ENCODE assay signal across 1 cellular context in genomic region chr5:160250226-160250625, GRCh38.
TF ChIP-seq lines count a peak whose summit lies in the region.

No MANE protein-coding gene starts in this region.

TF ChIP-seq in GM23338, 12 proteins besides CTCF, POLR2A, EP300 and RAD21 (continued from another document):
- TF ChIP-seq, protein P1, sequence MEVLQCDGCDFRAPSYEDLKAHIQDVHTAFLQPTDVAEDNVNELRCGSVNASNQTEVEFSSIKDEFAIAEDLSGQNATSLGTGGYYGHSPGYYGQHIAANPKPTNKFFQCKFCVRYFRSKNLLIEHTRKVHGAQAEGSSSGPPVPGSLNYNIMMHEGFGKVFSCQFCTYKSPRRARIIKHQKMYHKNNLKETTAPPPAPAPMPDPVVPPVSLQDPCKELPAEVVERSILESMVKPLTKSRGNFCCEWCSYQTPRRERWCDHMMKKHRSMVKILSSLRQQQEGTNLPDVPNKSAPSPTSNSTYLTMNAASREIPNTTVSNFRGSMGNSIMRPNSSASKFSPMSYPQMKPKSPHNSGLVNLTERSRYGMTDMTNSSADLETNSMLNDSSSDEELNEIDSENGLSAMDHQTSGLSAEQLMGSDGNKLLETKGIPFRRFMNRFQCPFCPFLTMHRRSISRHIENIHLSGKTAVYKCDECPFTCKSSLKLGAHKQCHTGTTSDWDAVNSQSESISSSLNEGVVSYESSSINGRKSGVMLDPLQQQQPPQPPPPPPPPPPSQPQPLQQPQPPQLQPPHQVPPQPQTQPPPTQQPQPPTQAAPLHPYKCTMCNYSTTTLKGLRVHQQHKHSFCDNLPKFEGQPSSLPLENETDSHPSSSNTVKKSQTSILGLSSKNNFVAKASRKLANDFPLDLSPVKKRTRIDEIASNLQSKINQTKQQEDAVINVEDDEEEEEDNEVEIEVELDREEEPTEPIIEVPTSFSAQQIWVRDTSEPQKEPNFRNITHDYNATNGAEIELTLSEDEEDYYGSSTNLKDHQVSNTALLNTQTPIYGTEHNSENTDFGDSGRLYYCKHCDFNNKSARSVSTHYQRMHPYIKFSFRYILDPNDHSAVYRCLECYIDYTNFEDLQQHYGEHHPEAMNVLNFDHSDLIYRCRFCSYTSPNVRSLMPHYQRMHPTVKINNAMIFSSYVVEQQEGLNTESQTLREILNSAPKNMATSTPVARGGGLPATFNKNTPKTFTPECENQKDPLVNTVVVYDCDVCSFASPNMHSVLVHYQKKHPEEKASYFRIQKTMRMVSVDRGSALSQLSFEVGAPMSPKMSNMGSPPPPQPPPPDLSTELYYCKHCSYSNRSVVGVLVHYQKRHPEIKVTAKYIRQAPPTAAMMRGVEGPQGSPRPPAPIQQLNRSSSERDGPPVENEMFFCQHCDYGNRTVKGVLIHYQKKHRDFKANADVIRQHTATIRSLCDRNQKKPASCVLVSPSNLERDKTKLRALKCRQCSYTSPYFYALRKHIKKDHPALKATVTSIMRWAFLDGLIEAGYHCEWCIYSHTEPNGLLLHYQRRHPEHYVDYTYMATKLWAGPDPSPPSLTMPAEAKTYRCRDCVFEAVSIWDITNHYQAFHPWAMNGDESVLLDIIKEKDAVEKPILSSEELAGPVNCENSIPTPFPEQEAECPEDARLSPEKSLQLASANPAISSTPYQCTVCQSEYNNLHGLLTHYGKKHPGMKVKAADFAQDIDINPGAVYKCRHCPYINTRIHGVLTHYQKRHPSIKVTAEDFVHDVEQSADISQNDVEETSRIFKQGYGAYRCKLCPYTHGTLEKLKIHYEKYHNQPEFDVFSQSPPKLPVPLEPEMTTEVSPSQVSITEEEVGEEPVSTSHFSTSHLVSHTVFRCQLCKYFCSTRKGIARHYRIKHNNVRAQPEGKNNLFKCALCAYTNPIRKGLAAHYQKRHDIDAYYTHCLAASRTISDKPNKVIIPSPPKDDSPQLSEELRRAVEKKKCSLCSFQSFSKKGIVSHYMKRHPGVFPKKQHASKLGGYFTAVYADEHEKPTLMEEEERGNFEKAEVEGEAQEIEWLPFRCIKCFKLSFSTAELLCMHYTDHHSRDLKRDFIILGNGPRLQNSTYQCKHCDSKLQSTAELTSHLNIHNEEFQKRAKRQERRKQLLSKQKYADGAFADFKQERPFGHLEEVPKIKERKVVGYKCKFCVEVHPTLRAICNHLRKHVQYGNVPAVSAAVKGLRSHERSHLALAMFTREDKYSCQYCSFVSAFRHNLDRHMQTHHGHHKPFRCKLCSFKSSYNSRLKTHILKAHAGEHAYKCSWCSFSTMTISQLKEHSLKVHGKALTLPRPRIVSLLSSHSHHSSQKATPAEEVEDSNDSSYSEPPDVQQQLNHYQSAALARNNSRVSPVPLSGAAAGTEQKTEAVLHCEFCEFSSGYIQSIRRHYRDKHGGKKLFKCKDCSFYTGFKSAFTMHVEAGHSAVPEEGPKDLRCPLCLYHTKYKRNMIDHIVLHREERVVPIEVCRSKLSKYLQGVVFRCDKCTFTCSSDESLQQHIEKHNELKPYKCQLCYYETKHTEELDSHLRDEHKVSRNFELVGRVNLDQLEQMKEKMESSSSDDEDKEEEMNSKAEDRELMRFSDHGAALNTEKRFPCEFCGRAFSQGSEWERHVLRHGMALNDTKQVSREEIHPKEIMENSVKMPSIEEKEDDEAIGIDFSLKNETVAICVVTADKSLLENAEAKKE (CRISPR knock-in tag; IDR thresholded peaks at IDR 0.05) = no peak
- TF ChIP-seq STAT1 (IDR thresholded peaks at IDR 0.05; ENCODE audit: unreplicated experiment) = no peak
- no peak for TF ChIP-seq ZNF114 (CRISPR knock-in tag; IDR thresholded peaks at IDR 0.05)
- no peak for TF ChIP-seq CREB1 (CRISPR knock-in tag; IDR thresholded peaks at IDR 0.05; ENCODE audit: low read depth)
- no peak for TF ChIP-seq EZH2phosphoT487 (IDR thresholded peaks at IDR 0.05; ENCODE audit: unreplicated experiment)
- TF ChIP-seq, protein P2, sequence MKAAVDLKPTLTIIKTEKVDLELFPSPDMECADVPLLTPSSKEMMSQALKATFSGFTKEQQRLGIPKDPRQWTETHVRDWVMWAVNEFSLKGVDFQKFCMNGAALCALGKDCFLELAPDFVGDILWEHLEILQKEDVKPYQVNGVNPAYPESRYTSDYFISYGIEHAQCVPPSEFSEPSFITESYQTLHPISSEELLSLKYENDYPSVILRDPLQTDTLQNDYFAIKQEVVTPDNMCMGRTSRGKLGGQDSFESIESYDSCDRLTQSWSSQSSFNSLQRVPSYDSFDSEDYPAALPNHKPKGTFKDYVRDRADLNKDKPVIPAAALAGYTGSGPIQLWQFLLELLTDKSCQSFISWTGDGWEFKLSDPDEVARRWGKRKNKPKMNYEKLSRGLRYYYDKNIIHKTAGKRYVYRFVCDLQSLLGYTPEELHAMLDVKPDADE (IDR thresholded peaks at IDR 0.05) = no peak
- TF ChIP-seq, protein P3, sequence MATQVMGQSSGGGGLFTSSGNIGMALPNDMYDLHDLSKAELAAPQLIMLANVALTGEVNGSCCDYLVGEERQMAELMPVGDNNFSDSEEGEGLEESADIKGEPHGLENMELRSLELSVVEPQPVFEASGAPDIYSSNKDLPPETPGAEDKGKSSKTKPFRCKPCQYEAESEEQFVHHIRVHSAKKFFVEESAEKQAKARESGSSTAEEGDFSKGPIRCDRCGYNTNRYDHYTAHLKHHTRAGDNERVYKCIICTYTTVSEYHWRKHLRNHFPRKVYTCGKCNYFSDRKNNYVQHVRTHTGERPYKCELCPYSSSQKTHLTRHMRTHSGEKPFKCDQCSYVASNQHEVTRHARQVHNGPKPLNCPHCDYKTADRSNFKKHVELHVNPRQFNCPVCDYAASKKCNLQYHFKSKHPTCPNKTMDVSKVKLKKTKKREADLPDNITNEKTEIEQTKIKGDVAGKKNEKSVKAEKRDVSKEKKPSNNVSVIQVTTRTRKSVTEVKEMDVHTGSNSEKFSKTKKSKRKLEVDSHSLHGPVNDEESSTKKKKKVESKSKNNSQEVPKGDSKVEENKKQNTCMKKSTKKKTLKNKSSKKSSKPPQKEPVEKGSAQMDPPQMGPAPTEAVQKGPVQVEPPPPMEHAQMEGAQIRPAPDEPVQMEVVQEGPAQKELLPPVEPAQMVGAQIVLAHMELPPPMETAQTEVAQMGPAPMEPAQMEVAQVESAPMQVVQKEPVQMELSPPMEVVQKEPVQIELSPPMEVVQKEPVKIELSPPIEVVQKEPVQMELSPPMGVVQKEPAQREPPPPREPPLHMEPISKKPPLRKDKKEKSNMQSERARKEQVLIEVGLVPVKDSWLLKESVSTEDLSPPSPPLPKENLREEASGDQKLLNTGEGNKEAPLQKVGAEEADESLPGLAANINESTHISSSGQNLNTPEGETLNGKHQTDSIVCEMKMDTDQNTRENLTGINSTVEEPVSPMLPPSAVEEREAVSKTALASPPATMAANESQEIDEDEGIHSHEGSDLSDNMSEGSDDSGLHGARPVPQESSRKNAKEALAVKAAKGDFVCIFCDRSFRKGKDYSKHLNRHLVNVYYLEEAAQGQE (IDR thresholded peaks at IDR 0.05; ENCODE audit: unreplicated experiment) = no peak
- no peak for TF ChIP-seq POLR2AphosphoS5 (IDR thresholded peaks at IDR 0.05; ENCODE audit: low read depth)
- TF ChIP-seq JUNB (IDR thresholded peaks at IDR 0.05; ENCODE audit: unreplicated experiment) = no peak
- no peak for TF ChIP-seq ZNF331 (CRISPR knock-in tag; IDR thresholded peaks at IDR 0.05; ENCODE audit: low read depth)
- no peak for TF ChIP-seq NANOG (IDR thresholded peaks at IDR 0.05; ENCODE audit: borderline replicate concordance)
